Comparison of ENCODE assay signal across 11 cellular contexts in genomic region chr16:188674-189073, GRCh38. TPM values are rescaled to one million over a fixed set of nuclear protein-coding genes. Genes with fewer than 3 reads are reported as not detected.
DNase-seq lines count a peak whose midpoint lies in the region; ATAC-seq and TF ChIP-seq lines count a peak whose summit lies in the region.
"Had no signal": no experiment of that assay in that cellular context is flagged by ENCODE, and none has a peak within 500 bp of the region (broad histone marks: within the 10 kb centered on the region; RNA-seq: fewer than 3 reads in every experiment).

No MANE protein-coding gene starts in this region.

- POLR2A ChIA-PET in SK-N-SH (lab: Yijun Ruan, JAX): no interaction called here

- peaks cover 26 to 55% of the 10 kb centered on the region in 2 experiments for H3K36me3 ChIP-seq in SK-N-SH (replicated peaks in 1 of 2; ENCODE audit: control insufficient read depth in 1 of 2, insufficient read depth in 2 of 2, low read length in 1 of 2)

- H3K9me3 ChIP-seq in SK-N-SH: no peaks in the 10 kb centered on the region
- H3K9me3 ChIP-seq: heart left ventricle, upper lobe of left lung had no signal

- no peak overlapping the region for H3K9ac ChIP-seq in SK-N-SH

- H3F3A ChIP-seq in SK-N-SH (replicated peaks; ENCODE audit: insufficient read depth): peaks cover 17% of the 10 kb centered on the region

- peak; percentile 17 for DNase-seq in AG08396 (ENCODE audit: low spot score)
- DNase-seq in SK-N-SH: peak; percentile 50
- DNase-seq in foreskin keratinocyte: no peak
- DNase-seq in T1000 (lab: John Stamatoyannopoulos, UW): no peak
- DNase-seq in glomerular visceral epithelial cell (ENCODE audit: extremely low spot score): no peak
- DNase-seq in activated CD8-positive, alpha-beta memory T cell treated with anti-CD3 and anti-CD28 coated beads, Interleukin-2, amount 50 U/mL, for 48 hours: no peak
- DNase-seq: heart left ventricle, nephron progenitor cell, upper lobe of left lung had no signal

- ATAC-seq in foreskin keratinocyte (no peak), GM18498 (IDR thresholded peaks at IDR 0.05; ENCODE audit: unreplicated experiment) (no peak)
- ATAC-seq: heart left ventricle had no signal

- H3K4me2 ChIP-seq in SK-N-SH: no peak overlapping the region

- WGBS in SK-N-SH (ENCODE audit: low lambda C conversion rate): 86% methylated on average over 8 of the region's 8 CpGs

- no peaks in the 10 kb centered on the region for H3K9me2 ChIP-seq in SK-N-SH

- H4K20me1 ChIP-seq in SK-N-SH (ENCODE audit: insufficient read depth): 0 out of 2 replicates have a peak, but pooled peaks cover 11% of the 10 kb centered on the region

- H3K4me3 ChIP-seq in SK-N-SH (ENCODE audit: low read depth in 2 of 2, low read length in 1 of 2): no peak overlapping the region
- H3K4me3 ChIP-seq: heart left ventricle, upper lobe of left lung had no signal

- H3K4me1 ChIP-seq in SK-N-SH (ENCODE audit: control insufficient read depth in 1 of 2, insufficient read depth in 2 of 2, low read depth in 1 of 2, low read length in 1 of 2): no peaks in the 10 kb centered on the region
- no peaks in the 10 kb centered on the region for H3K4me1 ChIP-seq in foreskin keratinocyte
- H3K4me1 ChIP-seq: heart left ventricle, upper lobe of left lung had no signal

- TF ChIP-seq RAD21 in SK-N-SH (IDR thresholded peaks at IDR 0.05; ENCODE audit: low read length): no peak

- CTCF ChIA-PET in SK-N-SH (lab: Yijun Ruan, JAX): interaction anchor here (0.8 to 2.2 kb wide), 5 partner anchors 8 to 174 kb away, joined by 3 to 6 read pairs (median 3); partner anchors contain the start of gene HBQ1

- no peaks in the 10 kb centered on the region for H3K79me2 ChIP-seq in SK-N-SH (ENCODE audit: insufficient read depth)

- no peak overlapping the region for H2AFZ ChIP-seq in SK-N-SH (ENCODE audit: low read depth)

- no peaks in the 10 kb centered on the region for H3K27me3 ChIP-seq in SK-N-SH (ENCODE audit: insufficient read depth)
- H3K27me3 ChIP-seq in foreskin keratinocyte: no peaks in the 10 kb centered on the region
- H3K27me3 ChIP-seq: heart left ventricle, upper lobe of left lung had no signal

- no peak for TF ChIP-seq EP300 in SK-N-SH (IDR thresholded peaks at IDR 0.05; ENCODE audit: borderline replicate concordance in 1 of 2, low read depth in 1 of 2, low read length in 1 of 2)

- TF ChIP-seq CTCF in GM12874 (IDR thresholded peaks at IDR 0.05; ENCODE audit: insufficient read depth, low read depth, low read length) (peak; percentile 20; the same call in 1 of the 2 replicates), SK-N-SH (IDR thresholded peaks at IDR 0.05) (peak; percentile 22), foreskin keratinocyte (conservative IDR thresholded peaks at IDR 0.05) (peak; percentile 29)

- H3K27ac ChIP-seq in SK-N-SH (ENCODE audit: low read depth in 2 of 2, low read length in 1 of 2) (no peak overlapping the region), foreskin keratinocyte (no peak overlapping the region)
- H3K27ac ChIP-seq: heart left ventricle, upper lobe of left lung had no signal

TF ChIP-seq in SK-N-SH, 30 proteins besides CTCF, POLR2A, EP300 and RAD21:
- TF ChIP-seq FOXM1 (IDR thresholded peaks at IDR 0.05; ENCODE audit: low read depth) (no peak), YY1 (IDR thresholded peaks at IDR 0.05; ENCODE audit: low read depth) (no peak), ELF1 (IDR thresholded peaks at IDR 0.05) (no peak), SMC3 (IDR thresholded peaks at IDR 0.05; ENCODE audit: low read depth, low read length) (no peak), REST (IDR thresholded peaks at IDR 0.05; ENCODE audit: low read depth, low read length) (no peak), TAF1 (IDR thresholded peaks at IDR 0.05; ENCODE audit: borderline replicate concordance, low read depth, low read length) (no peak), SIN3A (IDR thresholded peaks at IDR 0.05; ENCODE audit: borderline replicate concordance, low read depth, low read length) (no peak)

RNA-seq across cellular contexts. Expression of gene HBQ1, which starts 8.4 kb away (rescaled TPM):
- polyA plus RNA-seq in SK-N-SH (2012; rRNA removed) (2.7 and 5.2 TPM in 2 replicates), foreskin keratinocyte (0.64 and 1.6 TPM in 2 replicates)
- 1.9 and 2.5 TPM in 2 replicates for polyA plus RNA-seq in SK-N-SH (2012; cell fraction: cytosol; rRNA removed)
- 3.3 and 8.4 TPM in 2 replicates for polyA plus RNA-seq in SK-N-SH (2012; cell fraction: nucleus; rRNA removed)
- 0.28 TPM in 1 of 2 replicates, not detected in the other for total RNA-seq in foreskin keratinocyte
- total RNA-seq: heart left ventricle, upper lobe of left lung had no signal
- polyA plus RNA-seq: heart left ventricle had no signal

RNA-seq across cellular contexts. Expression of gene HBA1, which starts 12.2 kb away (rescaled TPM):
- not detected in 2 replicates for polyA plus RNA-seq in SK-N-SH (2012; rRNA removed)
- not detected in 2 replicates for polyA plus RNA-seq in SK-N-SH (2012; cell fraction: cytosol; rRNA removed)
- polyA plus RNA-seq in SK-N-SH (2012; cell fraction: nucleus; rRNA removed): not detected in 2 replicates
- not detected in 2 replicates for total RNA-seq in foreskin keratinocyte
- 0.41 TPM in 1 of 2 replicates, not detected in the other for polyA plus RNA-seq in foreskin keratinocyte

RNA-seq across cellular contexts. Expression of gene HBA2, which starts 16.0 kb away (rescaled TPM):
- polyA plus RNA-seq in SK-N-SH (2012; rRNA removed) (not detected in 2 replicates), foreskin keratinocyte (not detected in 2 replicates)
- polyA plus RNA-seq in SK-N-SH (2012; cell fraction: cytosol; rRNA removed): not detected in 2 replicates
- not detected in 2 replicates for polyA plus RNA-seq in SK-N-SH (2012; cell fraction: nucleus; rRNA removed)
- total RNA-seq in foreskin keratinocyte: not detected in 2 replicates

RNA-seq across cellular contexts. Expression of gene HBM, which starts 22.9 kb away (rescaled TPM):
- not detected in 2 replicates for polyA plus RNA-seq in SK-N-SH (2012; rRNA removed)
- polyA plus RNA-seq in SK-N-SH (2012; cell fraction: cytosol; rRNA removed): not detected in 2 replicates
- polyA plus RNA-seq in SK-N-SH (2012; cell fraction: nucleus; rRNA removed): not detected in 2 replicates
- not detected in 2 replicates for total RNA-seq in foreskin keratinocyte
- not detected in 2 replicates for polyA plus RNA-seq in foreskin keratinocyte
- polyA plus RNA-seq: heart left ventricle had no signal

RNA-seq across cellular contexts. Expression of gene HBZ, which starts 36.2 kb away (rescaled TPM):
- polyA plus RNA-seq in SK-N-SH (2012; rRNA removed) (not detected in 2 replicates), foreskin keratinocyte (0.07 TPM in 1 of 2 replicates, not detected in the other)
- not detected in 2 replicates for polyA plus RNA-seq in SK-N-SH (2012; cell fraction: cytosol; rRNA removed)
- polyA plus RNA-seq in SK-N-SH (2012; cell fraction: nucleus; rRNA removed): not detected in 2 replicates
- not detected in 2 replicates for total RNA-seq in foreskin keratinocyte
- total RNA-seq: heart left ventricle had no signal
- polyA plus RNA-seq: heart left ventricle had no signal

Comparison
In these comparisons a context has a peak if more than half of its experiments do, and no peak if none do; other contexts are left out.
1. DNase-seq: peak in AG08396 (single experiment) and SK-N-SH (single experiment); none in foreskin keratinocyte (0 of 2), T1000 (single experiment), glomerular visceral epithelial cell (single experiment) and activated CD8-positive, alpha-beta memory T cell treated with anti-CD3 and anti-CD28 coated beads, Interleukin-2, amount 50 U/mL, for 48 hours (single experiment).
2. Peak in every context shown above with its lines, with median percentiles within 50 percentile points of each other: CTCF ChIP-seq.